ENCODE assay signal across 9 cellular contexts in the genomic region with DNA sequence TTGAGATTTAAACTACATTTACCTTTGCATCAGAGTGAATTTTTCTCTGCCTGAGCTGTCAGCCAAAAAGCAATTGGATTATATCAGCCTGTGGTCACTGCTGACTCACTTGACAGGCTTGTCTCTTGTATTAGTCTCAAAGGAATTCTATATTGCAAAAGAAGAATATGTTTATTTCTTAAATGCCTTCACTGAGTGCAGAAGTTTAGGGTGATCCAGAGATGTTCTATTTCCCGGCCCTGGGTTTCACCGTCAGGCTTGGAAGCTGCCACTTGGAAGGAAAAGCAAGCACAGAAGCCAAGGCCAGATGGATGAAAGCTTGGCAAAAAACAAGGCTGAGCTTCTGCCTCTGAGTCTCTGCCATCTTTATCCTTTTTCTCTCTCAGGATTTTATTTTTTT.
DNase-seq lines count a peak whose midpoint lies in the region; ATAC-seq, FAIRE-seq and TF ChIP-seq lines count a peak whose summit lies in the region.
"Had no signal": no experiment of that assay in that cellular context is flagged by ENCODE, and none has a peak within 500 bp of the region (broad histone marks: within the 10 kb centered on the region; RNA-seq: fewer than 3 reads in every experiment).

No MANE protein-coding gene starts in this region.

- H3K36me3 ChIP-seq in CD4-positive, CD25-positive, alpha-beta regulatory T cell (ENCODE audit: control insufficient read depth, insufficient read depth, low read length), result no peaks in the 10 kb centered on the region
- H3K36me3 ChIP-seq in fibroblast of lung (ENCODE audit: control insufficient read depth, insufficient read depth, low read length) (peaks cover 5% of the 10 kb centered on the region), osteoblast (ENCODE audit: insufficient read depth, low read length) (peaks cover 20% of the 10 kb centered on the region)

- H3K9me3 Mint-ChIP-seq in CD4-positive, CD25-positive, alpha-beta regulatory T cell, result peaks cover 0 to 2% (median 0%) of the 10 kb centered on the region in 7 donors

- no peak overlapping the region for H3K4me3 Mint-ChIP-seq in CD4-positive, CD25-positive, alpha-beta regulatory T cell

- no peaks in the 10 kb centered on the region for H3K9me3 ChIP-seq in CD4-positive, CD25-positive, alpha-beta regulatory T cell (ENCODE audit: control insufficient read depth in 2 of 2, low read length in 2 of 2)
- H3K9me3 ChIP-seq in fibroblast of lung (ENCODE audit: control insufficient read depth, insufficient read depth, low read depth, low read length) (no peaks in the 10 kb centered on the region), osteoblast (ENCODE audit: low read depth, low read length) (no peaks in the 10 kb centered on the region)

- H3K27ac ChIP-seq in CD4-positive, CD25-positive, alpha-beta regulatory T cell (ENCODE audit: insufficient read depth, low read length, poor library complexity, severe bottlenecking), result peak overlapping the region; percentile 57
- H3K27ac ChIP-seq in fibroblast of lung (ENCODE audit: insufficient read depth, low read length) (peak overlapping the region; percentile 40), osteoblast (ENCODE audit: low read depth, low read length) (peak overlapping the region; percentile 52)

- TF ChIP-seq CTCF in fibroblast of lung (conservative IDR thresholded peaks at IDR 0.05 in 1 of 2, IDR thresholded peaks at IDR 0.05 in 1 of 2; ENCODE audit: low read depth in 1 of 2, low read length in 2 of 2), result no peak
- no peak for TF ChIP-seq CTCF in osteoblast (IDR thresholded peaks at IDR 0.05; ENCODE audit: extremely low read depth, low read depth, low read length)

- H3K36me3 Mint-ChIP-seq in CD4-positive, CD25-positive, alpha-beta regulatory T cell, result no peaks in the 10 kb centered on the region

- no peaks in the 10 kb centered on the region for H3K27me3 Mint-ChIP-seq in CD4-positive, CD25-positive, alpha-beta regulatory T cell

- no peak for DNase-seq in CD4-positive, CD25-positive, alpha-beta regulatory T cell
- peak; percentile 68 for DNase-seq in RCC 7860 (ENCODE audit: low spot score)
- peak; percentile 92 to 97 for DNase-seq in fibroblast of lung (ENCODE audit: low read depth in 2 of 2)
- DNase-seq in osteoblast (ENCODE audit: insufficient read length, low spot score, missing footprints), result no peak
- DNase-seq in NCI-H774 (lab: John Stamatoyannopoulos, UW), result no peak
- no peak for DNase-seq in GF-D8 (lab: John Stamatoyannopoulos, UW)
- DNase-seq in NCI-H128 (lab: John Stamatoyannopoulos, UW; ENCODE audit: unreplicated experiment), result no peak
- no peak for DNase-seq in SK-N-DZ (ENCODE audit: low spot score)
- DNase-seq: stimulated activated CD4-positive, alpha-beta T cell treated with anti-CD3 and anti-CD28 coated beads, Interleukin-2, amount 100 ng/mL, for 24 hours had no signal

- no peak overlapping the region for H3K4me3 ChIP-seq in CD4-positive, CD25-positive, alpha-beta regulatory T cell (ENCODE audit: low read depth, low read length)
- H3K4me3 ChIP-seq in fibroblast of lung (replicated peaks in 1 of 4; ENCODE audit: control extremely low read depth in 1 of 4, insufficient read depth in 1 of 4, low read depth in 3 of 4, low read length in 4 of 4), result no peak overlapping the region
- no peak overlapping the region for H3K4me3 ChIP-seq in osteoblast (ENCODE audit: insufficient read depth, low read length)

- no peaks in the 10 kb centered on the region for H3K27me3 ChIP-seq in CD4-positive, CD25-positive, alpha-beta regulatory T cell (ENCODE audit: control insufficient read depth, insufficient read depth, low read length)
- H3K27me3 ChIP-seq in fibroblast of lung (ENCODE audit: control insufficient read depth, insufficient read depth, low read length), result no peaks in the 10 kb centered on the region
- H3K27me3 ChIP-seq in osteoblast (ENCODE audit: insufficient read depth, low read length), result no peaks in the 10 kb centered on the region

- no peak overlapping the region for H3K9ac ChIP-seq in fibroblast of lung (ENCODE audit: insufficient read depth, low read length)

- peak overlapping the region in 1 of 3 donors; percentile 76 for H3K27ac Mint-ChIP-seq in CD4-positive, CD25-positive, alpha-beta regulatory T cell

- H4K20me1 ChIP-seq in fibroblast of lung (ENCODE audit: control insufficient read depth, extremely low read depth, insufficient read depth, low read length), result no peaks in the 10 kb centered on the region
- H4K20me1 ChIP-seq in osteoblast (ENCODE audit: insufficient read depth, low read length), result no peaks in the 10 kb centered on the region

- H3K4me2 ChIP-seq in fibroblast of lung (ENCODE audit: extremely low read depth, insufficient read depth, low read length), result no peak overlapping the region
- peak overlapping the region; percentile 31 for H3K4me2 ChIP-seq in osteoblast (ENCODE audit: insufficient read depth, low read length)

- H2AFZ ChIP-seq in fibroblast of lung (ENCODE audit: low read length) (no peak overlapping the region), osteoblast (ENCODE audit: low read length) (no peak overlapping the region)

- ATAC-seq in CD4-positive, CD25-positive, alpha-beta regulatory T cell (ENCODE audit: low read depth in 2 of 2), result no peak

- H3K79me2 ChIP-seq in fibroblast of lung (ENCODE audit: control insufficient read depth, insufficient read depth, low read length), result no peaks in the 10 kb centered on the region
- H3K79me2 ChIP-seq in osteoblast (ENCODE audit: insufficient read depth, low read length), result no peaks in the 10 kb centered on the region

- peaks cover 8 to 20% (median 18%) of the 10 kb centered on the region in 4 donors for H3K4me1 Mint-ChIP-seq in CD4-positive, CD25-positive, alpha-beta regulatory T cell

- FAIRE-seq in RCC 7860 (lab: Jason Lieb, UNC), result peak; percentile 90

- peaks cover 9% of the 10 kb centered on the region for H3K4me1 ChIP-seq in CD4-positive, CD25-positive, alpha-beta regulatory T cell (ENCODE audit: control insufficient read depth, insufficient read depth, low read length, poor library complexity, severe bottlenecking)
- peaks cover 19% of the 10 kb centered on the region for H3K4me1 ChIP-seq in fibroblast of lung (ENCODE audit: control insufficient read depth, extremely low read depth, insufficient read depth, low read length)
- H3K4me1 ChIP-seq in osteoblast (ENCODE audit: insufficient read depth, low read length), result peaks cover 28% of the 10 kb centered on the region

Comparison
In these comparisons a context has a peak if more than half of its experiments do, and no peak if none do; other contexts are left out.
1. DNase-seq: peak in RCC 7860 (single experiment) and fibroblast of lung (2 of 2); none in CD4-positive, CD25-positive, alpha-beta regulatory T cell (0 of 3), osteoblast (single experiment), NCI-H774 (single experiment), GF-D8 (single experiment), NCI-H128 (single experiment) and SK-N-DZ (single experiment).
2. Peak in every context shown above with its lines, with median percentiles within 50 percentile points of each other: H3K27ac ChIP-seq.